8 cellular contexts compared by ENCODE assay signal in genomic region chr18:657311-657997, GRCh38. TPM values are rescaled to one million over a fixed set of nuclear protein-coding genes. Genes with fewer than 3 reads are reported as not detected.
A peak's percentile ranks its signal among the peaks of the same experiment; 100 is the strongest.
DNase-seq lines count a peak whose midpoint lies in the region; TF ChIP-seq lines count a peak whose summit lies in the region.

TSS of gene TYMS (plus strand) at chr18:657653. CDS start at chr18:657743, 90 bp downstream.

- peaks cover 24% of the 10 kb centered on the region for H3K4me1 ChIP-seq in OCI-LY7 (ENCODE audit: insufficient read depth, low read length, poor library complexity, severe bottlenecking)

- H3K4me3 ChIP-seq in GM06990 (replicated peaks; ENCODE audit: low read depth, low read length) (peak within 1 kb of the TSS; percentile 90), OCI-LY7 (ENCODE audit: low read depth, low read length, poor library complexity, severe bottlenecking) (peak within 1 kb of the TSS; percentile 97)

- peak within 1 kb of the TSS; percentile 91 for H3K4me2 ChIP-seq in OCI-LY7 (ENCODE audit: low read length)

- H3K36me3 ChIP-seq in GM06990 (ENCODE audit: control insufficient read depth, insufficient read depth, low read length) (peaks cover 12% of the 10 kb centered on the region), OCI-LY7 (ENCODE audit: insufficient read depth, low read length) (peaks cover 47% of the 10 kb centered on the region)

- DNase-seq in GM06990 (ENCODE audit: extremely low read depth, insufficient read length) (peak; percentile 83), GOT3 (lab: John Stamatoyannopoulos, UW) (peak; percentile 20), KG1 (lab: John Stamatoyannopoulos, UW) (peak; percentile 41), OCI-LY7 (ENCODE audit: low spot score) (peak; percentile 82), glutamatergic neuron (peak; percentile 67), progenitor cell of endocrine pancreas (ENCODE audit: low spot score, unreplicated experiment) (peak; percentile 56), T-helper 9 cell (no peak)
- DNase-seq in activated effector memory CD4-positive, alpha-beta T cell treated with anti-CD3 and anti-CD28 coated beads, Interleukin-2, amount 50 U/mL, for 16 hours, result peak; percentile 75

- no peaks in the 10 kb centered on the region for H3K27me3 Mint-ChIP-seq in glutamatergic neuron (ENCODE audit: unreplicated experiment)
- no peaks in the 10 kb centered on the region for H3K27me3 Mint-ChIP-seq in progenitor cell of endocrine pancreas

- CTCF ChIA-PET in OCI-LY7 (lab: Charles Lee; ENCODE audit: unreplicated experiment), result no interaction called here

- peaks cover 9% of the 10 kb centered on the region for H3K36me3 Mint-ChIP-seq in glutamatergic neuron (ENCODE audit: unreplicated experiment)
- peaks cover 22% of the 10 kb centered on the region for H3K36me3 Mint-ChIP-seq in progenitor cell of endocrine pancreas (ENCODE audit: insufficient read depth)

- no peaks in the 10 kb centered on the region for H3K27me3 ChIP-seq in GM06990 (replicated peaks; ENCODE audit: control insufficient read depth, insufficient read depth, low read length)

- H3K4me1 Mint-ChIP-seq in glutamatergic neuron (ENCODE audit: low read depth, unreplicated experiment) (no peaks in the 10 kb centered on the region), progenitor cell of endocrine pancreas (ENCODE audit: low read depth) (peaks cover 9% of the 10 kb centered on the region)

- peaks cover 2% of the 10 kb centered on the region; the same call in 1 of the 2 replicates for H4K20me1 ChIP-seq in OCI-LY7 (ENCODE audit: insufficient read depth, low read length)

- peaks cover 63% of the 10 kb centered on the region for H3K79me2 ChIP-seq in OCI-LY7 (ENCODE audit: insufficient read depth, low read depth, low read length)

- no peaks in the 10 kb centered on the region for H3K9me2 ChIP-seq in OCI-LY7 (ENCODE audit: insufficient read depth, low read length)

- POLR2A ChIA-PET in OCI-LY7 (lab: Charles Lee), result interaction anchor here (2.2 kb wide), 1 partner anchor 16 kb away, joined by 6 read pairs; no protein-coding TSS in a partner anchor

- peak within 1 kb of the TSS; percentile 90 for H3K4me3 Mint-ChIP-seq in glutamatergic neuron (ENCODE audit: unreplicated experiment)
- peak within 1 kb of the TSS; percentile 84 for H3K4me3 Mint-ChIP-seq in progenitor cell of endocrine pancreas (ENCODE audit: low read depth)

- peak within 1 kb of the TSS; percentile 91 for H3K27ac ChIP-seq in OCI-LY7 (ENCODE audit: low read depth, low read length, poor library complexity, severe bottlenecking)

- TF ChIP-seq CTCF in GM06990 (IDR thresholded peaks at IDR 0.05; ENCODE audit: insufficient read depth, low read length, poor library complexity, severe bottlenecking) (no peak), OCI-LY7 (conservative IDR thresholded peaks at IDR 0.05; ENCODE audit: low read length) (0 out of 2 replicates have a peak, but pooled peaks have one; percentile 20), glutamatergic neuron (IDR thresholded peaks at IDR 0.05; ENCODE audit: partially characterized antibody, unreplicated experiment) (no peak), progenitor cell of endocrine pancreas (IDR thresholded peaks at IDR 0.05; ENCODE audit: unreplicated experiment) (peak; percentile 40)

- intact Hi-C loops in OCI-LY7 (cut with micrococcal nuclease; ENCODE audit: unreplicated experiment), result loop anchor here (1.0 to 5.0 kb wide), 2 partner anchors 55 to 389 kb away; partner anchors contain the start of genes ENOSF1 and THOC1

- H2AFZ ChIP-seq in OCI-LY7 (ENCODE audit: low read length), result peak within 1 kb of the TSS; percentile 44

- H3K9me3 ChIP-seq in OCI-LY7 (ENCODE audit: low read length), result peaks cover 4% of the 10 kb centered on the region; the same call in 1 of the 2 replicates

- H3K9me3 Mint-ChIP-seq in glutamatergic neuron (ENCODE audit: unreplicated experiment) (no peaks in the 10 kb centered on the region), progenitor cell of endocrine pancreas (ENCODE audit: low read depth) (peaks cover 7% of the 10 kb centered on the region)

- BruUV-seq in OCI-LY7 (replicated peaks; lab: Mats Ljungman, UMichigan), result no TSS peak

- H3K27ac Mint-ChIP-seq in glutamatergic neuron (ENCODE audit: unreplicated experiment), result peak within 1 kb of the TSS; percentile 43
- peak within 1 kb of the TSS; percentile 94 for H3K27ac Mint-ChIP-seq in progenitor cell of endocrine pancreas

RNA-seq across cellular contexts. Expression of gene TYMS, which starts in this region (rescaled TPM):
- total RNA-seq in OCI-LY7 (2014; rRNA removed; shearing (Covaris generic)), result 86.2 and 90.7 TPM in 2 replicates
- total RNA-seq in OCI-LY7 (2022), result 196 and 210 TPM in 2 replicates
- 15.5 TPM for total RNA-seq in glutamatergic neuron (ENCODE audit: unreplicated experiment)
- 67.4 and 81.6 TPM in 2 replicates for total RNA-seq in progenitor cell of endocrine pancreas

Comparison
In these comparisons a context has a peak if more than half of its experiments do, and no peak if none do; other contexts are left out.
1. CTCF ChIP-seq: peak in OCI-LY7 (single experiment) and progenitor cell of endocrine pancreas (single experiment); none in GM06990 (single experiment) and glutamatergic neuron (single experiment).